29 cellular contexts compared by ENCODE assay signal in genomic region chr10:132867801-132868644, GRCh38.
A peak's percentile ranks its signal among the peaks of the same experiment; 100 is the strongest.
DNase-seq lines count a peak whose midpoint lies in the region; ATAC-seq and TF ChIP-seq lines count a peak whose summit lies in the region.
"Had no signal": no experiment of that assay in that cellular context is flagged by ENCODE, and none has a peak within 500 bp of the region (broad histone marks: within the 10 kb centered on the region; RNA-seq: fewer than 3 reads in every experiment).

No MANE protein-coding gene starts in this region.

- peaks cover 5 to 8% of the 10 kb centered on the region in 2 donors for H3K27me3 Mint-ChIP-seq in natural killer cell treated with Interleukin-12 subunit alpha and Interleukin-12 subunit beta and Interleukin-15 and Interleukin-18, amount 100 ng/mL, for 72 hours
- H3K27me3 Mint-ChIP-seq in natural killer cell (ENCODE audit: low read depth in 2 of 2): peaks cover 0 to 8% of the 10 kb centered on the region in 2 donors

- peak; percentile 59 for DNase-seq in natural killer cell treated with Interleukin-12 subunit alpha and Interleukin-12 subunit beta and Interleukin-15 and Interleukin-18, amount 100 ng/mL, for 72 hours (ENCODE audit: low spot score)
- DNase-seq in natural killer cell (no peak), right cardiac atrium (peak in 2 of 3 donors; percentile 3 to 42), posterior vena cava (ENCODE audit: low spot score) (peak; percentile 75), aorta (peak; percentile 42 to 71), NCI-H1694 treated with DMSO at 0.1 percent for 48 hours (lab: John Stamatoyannopoulos, UW) (no peak), SIG-M5 treated with dmso at 0.1 percent for 504 hours (lab: John Stamatoyannopoulos, UW; ENCODE audit: unreplicated experiment) (no peak), GM10266 (ENCODE audit: extremely low spot score) (no peak)
- DNase-seq: activated CD4-positive, alpha-beta T cell treated with anti-CD3 and anti-CD28 coated beads, Interleukin-2, amount 50 U/mL, for 4 hours; brain microvascular endothelial cell; COR-L47; effector memory CD4-positive, alpha-beta T cell; foreskin melanocyte; GDM1; hippocampal formation; immature natural killer cell; Karpas-422; MV-4-11; NCI-H1694; NCI-H2171 treated with DMSO at 0.1 percent for 48 hours; NCI-H526 treated with DMSO at 0.1 percent for 48 hours; stimulated activated CD4-positive, alpha-beta T cell treated with anti-CD3 and anti-CD28 coated beads, Interleukin-4, amount 100 ng/mL, for 4 hours; stimulated activated naive CD4-positive, alpha-beta T cell; testis had no signal

- no peaks in the 10 kb centered on the region for H3K36me3 ChIP-seq in aorta (ENCODE audit: control insufficient read depth in 1 of 2, insufficient read depth in 2 of 2, low read length in 1 of 2)
- H3K36me3 ChIP-seq: adrenal gland, BLaER1, brain microvascular endothelial cell, esophagus muscularis mucosa had no signal

- H3K27ac ChIP-seq in right cardiac atrium (ENCODE audit: low read length) (no peak overlapping the region), aorta (ENCODE audit: low read depth in 1 of 2, low read length in 2 of 2) (no peak overlapping the region)
- H3K27ac ChIP-seq: adrenal gland, BLaER1, brain microvascular endothelial cell, esophagus muscularis mucosa, testis had no signal

- H3K9me3 Mint-ChIP-seq in natural killer cell treated with Interleukin-12 subunit alpha and Interleukin-12 subunit beta and Interleukin-15 and Interleukin-18, amount 100 ng/mL, for 72 hours: no peaks in the 10 kb centered on the region
- H3K9me3 Mint-ChIP-seq in natural killer cell: no peaks in the 10 kb centered on the region
- H3K9me3 Mint-ChIP-seq: activated T-helper 2 cell treated with anti-CD3 and anti-CD28 coated beads, Interferon-gamma antibody, Interleukin-2, Interleukin-4, amounts not matched to agents 10 μg/mL and 5 μg/mL and 100 μg/mL, durations not matched to agents 14 hours and 24 hours and 36 hours had no signal

- no peaks in the 10 kb centered on the region for H3K36me3 Mint-ChIP-seq in natural killer cell treated with Interleukin-12 subunit alpha and Interleukin-12 subunit beta and Interleukin-15 and Interleukin-18, amount 100 ng/mL, for 72 hours
- no peaks in the 10 kb centered on the region for H3K36me3 Mint-ChIP-seq in natural killer cell
- H3K36me3 Mint-ChIP-seq: immature natural killer cell had no signal

- WGBS in right cardiac atrium: 86% methylated on average over 41 of the region's 41 CpGs
- 81 to 83% methylated on average over 41 of the region's 41 CpGs for WGBS in aorta, 2 donors

- no peak overlapping the region for H3K27ac Mint-ChIP-seq in natural killer cell treated with Interleukin-12 subunit alpha and Interleukin-12 subunit beta and Interleukin-15 and Interleukin-18, amount 100 ng/mL, for 72 hours
- no peak overlapping the region for H3K27ac Mint-ChIP-seq in natural killer cell
- H3K27ac Mint-ChIP-seq: activated T-helper 2 cell treated with anti-CD3 and anti-CD28 coated beads, Interferon-gamma antibody, Interleukin-2, Interleukin-4, amounts not matched to agents 10 μg/mL and 5 μg/mL and 100 μg/mL, durations not matched to agents 14 hours and 24 hours and 36 hours; immature natural killer cell had no signal

- no peak overlapping the region for H3K4me3 Mint-ChIP-seq in natural killer cell treated with Interleukin-12 subunit alpha and Interleukin-12 subunit beta and Interleukin-15 and Interleukin-18, amount 100 ng/mL, for 72 hours
- H3K4me3 Mint-ChIP-seq in natural killer cell: no peak overlapping the region
- H3K4me3 Mint-ChIP-seq: immature natural killer cell had no signal

- H3K27me3 ChIP-seq in right cardiac atrium (ENCODE audit: control insufficient read depth, insufficient read depth) (no peaks in the 10 kb centered on the region), aorta (ENCODE audit: control insufficient read depth in 1 of 2, insufficient read depth in 2 of 2, low read length in 1 of 2) (no peaks in the 10 kb centered on the region)
- H3K27me3 ChIP-seq: BLaER1, brain microvascular endothelial cell, testis had no signal

- H3K4me3 ChIP-seq in right cardiac atrium (ENCODE audit: low read length) (no peak overlapping the region), aorta (ENCODE audit: low read length in 2 of 2) (no peak overlapping the region)
- H3K4me3 ChIP-seq: adrenal gland, BLaER1, esophagus muscularis mucosa, testis had no signal

- intact Hi-C loops in natural killer cell (cut with micrococcal nuclease) (no loop called here), right cardiac atrium (cut with DNase I) (no loop called here), posterior vena cava (cut with DNase I) (loop anchor here in 1 of 2 donors (5.0 kb wide), 1 partner anchor 384 kb away; no protein-coding TSS in a partner anchor), aorta (cut with DNase I) (no loop called here)

- H3K4me1 ChIP-seq in right cardiac atrium (ENCODE audit: control insufficient read depth, insufficient read depth, low read length) (no peaks in the 10 kb centered on the region), aorta (ENCODE audit: control insufficient read depth in 1 of 2, insufficient read depth in 2 of 2, low read length in 2 of 2) (no peaks in the 10 kb centered on the region)
- H3K4me1 ChIP-seq: adrenal gland, testis had no signal

- no peak for ATAC-seq in natural killer cell treated with Interleukin-12 subunit alpha and Interleukin-12 subunit beta and Interleukin-15 and Interleukin-18, amount 100 ng/mL, for 72 hours
- ATAC-seq in natural killer cell (no peak), right cardiac atrium (no peak), aorta (ENCODE audit: low FRiP score) (no peak)
- ATAC-seq: SK-N-SH treated with all-trans-retinoic acid at 6 μM for 48 hours had no signal

- H3K9me3 ChIP-seq in right cardiac atrium (ENCODE audit: control insufficient read depth, low read length) (no peaks in the 10 kb centered on the region), aorta (ENCODE audit: control insufficient read depth, low read length) (no peaks in the 10 kb centered on the region)
- H3K9me3 ChIP-seq: adrenal gland, testis had no signal

- H3K4me1 Mint-ChIP-seq in natural killer cell treated with Interleukin-12 subunit alpha and Interleukin-12 subunit beta and Interleukin-15 and Interleukin-18, amount 100 ng/mL, for 72 hours (ENCODE audit: low read depth in 2 of 2): peaks cover 0 to 12% of the 10 kb centered on the region in 2 donors
- H3K4me1 Mint-ChIP-seq in natural killer cell: peaks cover 9 to 20% of the 10 kb centered on the region in 2 donors

- TF ChIP-seq CTCF in natural killer cell (IDR thresholded peaks at IDR 0.05): no peak
- TF ChIP-seq CTCF in GM10266 (IDR thresholded peaks at IDR 0.05; ENCODE audit: control insufficient read depth, insufficient read depth, low read depth, missing control alignments): no peak

Comparison
In these comparisons a context has a peak if more than half of its experiments do, and no peak if none do; other contexts are left out.
1. DNase-seq: peak in natural killer cell treated with Interleukin-12 subunit alpha and Interleukin-12 subunit beta and Interleukin-15 and Interleukin-18, amount 100 ng/mL, for 72 hours (single experiment), right cardiac atrium (2 of 3), posterior vena cava (single experiment) and aorta (2 of 2); none in natural killer cell (single experiment), NCI-H1694 treated with DMSO at 0.1 percent for 48 hours (single experiment), SIG-M5 treated with dmso at 0.1 percent for 504 hours (single experiment) and GM10266 (single experiment).